8 cellular contexts compared by ENCODE assay signal in genomic region chr9:35646583-35647265, GRCh38. TPM values are rescaled to one million over a fixed set of nuclear protein-coding genes. Genes with fewer than 3 reads are reported as not detected.
DNase-seq lines count a peak whose midpoint lies in the region; ATAC-seq and TF ChIP-seq lines count a peak whose summit lies in the region.

No MANE protein-coding gene starts in this region.

- TF ChIP-seq CTCF in C4-2B (conservative IDR thresholded peaks at IDR 0.05) (peak; percentile 98), coronary artery (IDR thresholded peaks at IDR 0.05) (peak; percentile 92), left lung (IDR thresholded peaks at IDR 0.05) (peak; percentile 86 to 99)

- H3K4me3 ChIP-seq in coronary artery (peak overlapping the region; percentile 84), left lung (peak overlapping the region; percentile 48 to 56)

- H3K27me3 ChIP-seq in left lung: no peaks in the 10 kb centered on the region

- no peaks in the 10 kb centered on the region for H3K9me3 ChIP-seq in left lung

- H3K4me1 ChIP-seq in left lung: peaks cover 4 to 66% of the 10 kb centered on the region in 2 donors

- H3K27ac ChIP-seq in C4-2B (peak overlapping the region; percentile 56), coronary artery (peak overlapping the region; percentile 83 to 87), left lung (peak overlapping the region; percentile 89 to 91)

- intact Hi-C loops in left lung (cut with DNase I): no loop called here

- peak; percentile 75 to 88 for DNase-seq in NCI-H524 (lab: John Stamatoyannopoulos, UW)
- peak; percentile 95 for DNase-seq in activated CD4-positive, alpha-beta T cell treated with anti-CD3 and anti-CD28 coated beads for 48 hours
- DNase-seq in coronary artery (ENCODE audit: low spot score): peak; percentile 93
- peak; percentile 94 to 100 for DNase-seq in left lung
- DNase-seq in stimulated activated CD4-positive, alpha-beta T cell treated with anti-CD3 and anti-CD28 coated beads, Interleukin-2, amount 100 ng/mL, for 4 hours (ENCODE audit: low read depth): peak; percentile 83

- H3K36me3 ChIP-seq in left lung: no peaks in the 10 kb centered on the region

- ATAC-seq in GM19324 (IDR thresholded peaks at IDR 0.05; ENCODE audit: low FRiP score, unreplicated experiment) (peak; percentile 88), HG03457 (IDR thresholded peaks at IDR 0.05; ENCODE audit: unreplicated experiment) (peak; percentile 69), left lung (peak; percentile 98)

RNA-seq across cellular contexts. Expression of gene SIT1, which starts 4.0 kb away (rescaled TPM):
- total RNA-seq in left lung: 1 to 10 TPM in 1 of 2 donors, under 1 TPM in 1; 0.99 to 2.4 TPM

RNA-seq across cellular contexts. Expression of gene RMRP, which starts 11.1 kb away (rescaled TPM):
- total RNA-seq in left lung: over 10,000 TPM; 27,227 to 27,465 TPM

RNA-seq across cellular contexts. Expression of gene CCDC107, which starts 11.4 kb away (rescaled TPM):
- 10 to 100 TPM; 24.7 to 25.6 TPM for total RNA-seq in left lung

RNA-seq across cellular contexts. Expression of gene ARHGEF39, which starts 18.3 kb away (rescaled TPM):
- 1 to 10 TPM; 1.5 to 3.1 TPM for total RNA-seq in left lung

RNA-seq across cellular contexts. Expression of gene CA9, which starts 27.0 kb away (rescaled TPM):
- under 1 TPM in 1 of 2 donors, not detected in 1; 0.26 TPM for total RNA-seq in left lung

Comparison
In these comparisons a context has a peak if more than half of its experiments do, and no peak if none do; other contexts are left out.
1. Peak in every context shown above with its lines: DNase-seq, ATAC-seq, H3K4me3 ChIP-seq and H3K27ac ChIP-seq.